ENCODE assay signal across 6 cellular contexts in the genomic region with DNA sequence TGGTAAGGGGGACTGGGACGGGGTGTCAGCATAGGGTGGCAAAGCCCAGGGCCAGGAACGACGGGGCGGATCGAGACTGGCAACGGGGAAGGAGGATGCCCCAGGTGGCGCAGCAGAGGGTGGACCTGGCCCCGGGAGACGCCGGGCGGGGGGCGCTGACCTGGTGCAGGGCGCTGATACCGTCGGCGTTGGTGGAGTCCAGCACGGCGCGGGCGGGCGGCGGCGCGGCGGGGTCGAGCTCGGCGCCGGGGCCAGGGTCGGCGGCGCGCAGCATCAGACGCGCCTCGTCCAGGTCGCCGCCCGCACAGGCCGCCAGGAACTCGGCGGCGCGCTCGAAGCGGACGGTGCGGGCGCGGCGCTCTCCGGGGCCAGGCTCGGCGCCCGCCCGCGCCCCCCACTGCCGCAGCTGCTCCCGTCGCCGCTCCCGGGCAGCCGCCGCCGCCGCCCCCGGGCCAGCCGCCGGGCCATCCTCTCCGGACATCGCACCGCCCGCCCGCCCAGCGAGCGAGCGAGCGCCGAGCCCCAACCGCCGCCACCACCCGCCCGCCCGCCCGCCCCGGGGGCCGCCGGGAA. TPM values are rescaled to one million over a fixed set of nuclear protein-coding genes. Genes with fewer than 3 reads are reported as not detected.
DNase-seq lines count a peak whose midpoint lies in the region; ATAC-seq, FAIRE-seq and TF ChIP-seq lines count a peak whose summit lies in the region.

No MANE protein-coding gene starts in this region.

- DNase-seq in coronary artery (ENCODE audit: low spot score) (no peak), progenitor cell of endocrine pancreas (ENCODE audit: low spot score, unreplicated experiment) (no peak), RCC 7860 (ENCODE audit: low spot score) (no peak), cerebellum (ENCODE audit: low spot score) (no peak)

- no peaks in the 10 kb centered on the region for H3K36me3 Mint-ChIP-seq in progenitor cell of endocrine pancreas (ENCODE audit: insufficient read depth)

- peak overlapping the region; percentile 98 for H3K27ac Mint-ChIP-seq in progenitor cell of endocrine pancreas

- H3K27me3 Mint-ChIP-seq in progenitor cell of endocrine pancreas = peaks cover 3% of the 10 kb centered on the region

- no peaks in the 10 kb centered on the region for H3K9me3 Mint-ChIP-seq in progenitor cell of endocrine pancreas (ENCODE audit: low read depth)

- no peak for FAIRE-seq in RCC 7860 (lab: Jason Lieb, UNC)

- H3K27ac ChIP-seq in coronary artery = peak overlapping the region; percentile 94 to 97

- peaks cover 26% of the 10 kb centered on the region for H3K4me1 Mint-ChIP-seq in progenitor cell of endocrine pancreas (ENCODE audit: low read depth)

- H3K4me3 ChIP-seq in coronary artery = peak overlapping the region; percentile 97

- H3K4me3 Mint-ChIP-seq in progenitor cell of endocrine pancreas (ENCODE audit: low read depth) = peak overlapping the region; percentile 97

- peak; percentile 24 for ATAC-seq in GM18498 (IDR thresholded peaks at IDR 0.05; ENCODE audit: unreplicated experiment)
- peak; percentile 11 for ATAC-seq in HG03097 (IDR thresholded peaks at IDR 0.05; ENCODE audit: low FRiP score, unreplicated experiment)

- TF ChIP-seq CTCF in coronary artery (IDR thresholded peaks at IDR 0.05) = no peak
- TF ChIP-seq CTCF in progenitor cell of endocrine pancreas (IDR thresholded peaks at IDR 0.05; ENCODE audit: unreplicated experiment) = no peak

RNA-seq across cellular contexts. Expression of a gene that starts 0.3 kb away (rescaled TPM):
- 110 and 118 TPM in 2 replicates for total RNA-seq in progenitor cell of endocrine pancreas
- 14.0 TPM for total RNA-seq in cerebellum

RNA-seq across cellular contexts. Expression of a gene that starts 31.9 kb away (rescaled TPM):
- total RNA-seq in progenitor cell of endocrine pancreas (4.6 and 5.5 TPM in 2 replicates), cerebellum (1.00 TPM)

RNA-seq across cellular contexts. Expression of a gene that starts 40.4 kb away (rescaled TPM):
- total RNA-seq in progenitor cell of endocrine pancreas (5.5 and 6.0 TPM in 2 replicates), cerebellum (0.36 TPM)

RNA-seq across cellular contexts. Expression of a gene that starts 41.5 kb away (rescaled TPM):
- total RNA-seq in progenitor cell of endocrine pancreas (14.4 and 21.5 TPM in 2 replicates), cerebellum (2.1 TPM)

RNA-seq across cellular contexts. Expression of a gene that starts 49.3 kb away (rescaled TPM):
- total RNA-seq in progenitor cell of endocrine pancreas (14.9 and 18.4 TPM in 2 replicates), cerebellum (2.0 TPM)
